22 cellular contexts compared by ENCODE assay signal in the genomic region with DNA sequence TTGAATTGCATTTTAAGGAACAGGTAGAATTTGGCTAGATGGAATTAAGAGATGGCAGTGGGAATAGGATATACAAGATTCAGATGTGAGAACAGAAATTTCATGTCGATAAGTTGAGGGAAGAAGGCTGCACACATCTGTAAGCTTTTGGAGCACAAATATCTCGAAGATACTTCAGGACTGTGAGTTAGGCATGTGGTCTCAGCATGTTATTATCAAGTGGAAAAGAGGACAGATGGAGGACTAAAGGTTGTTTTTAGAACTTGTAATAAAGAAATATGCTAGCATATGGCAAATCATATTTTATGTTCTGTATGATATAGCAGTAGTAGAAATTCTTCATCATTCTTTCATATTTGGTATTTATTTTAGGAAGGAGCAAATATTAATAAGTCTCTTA.
DNase-seq lines count a peak whose midpoint lies in the region; ATAC-seq, FAIRE-seq and TF ChIP-seq lines count a peak whose summit lies in the region.
"Had no signal": no experiment of that assay in that cellular context is flagged by ENCODE, and none has a peak within 500 bp of the region (broad histone marks: within the 10 kb centered on the region; RNA-seq: fewer than 3 reads in every experiment).

No MANE protein-coding gene starts in this region.

- peaks cover 67% of the 10 kb centered on the region for H3K36me3 ChIP-seq in left ventricle myocardium inferior
- H3K36me3 ChIP-seq in heart right ventricle: peaks cover 0 to 96% (median 15%) of the 10 kb centered on the region in 9 donors
- H3K36me3 ChIP-seq in mucosa of descending colon (ENCODE audit: low read depth): no peaks in the 10 kb centered on the region
- peaks cover 2 to 4% of the 10 kb centered on the region in 2 donors for H3K36me3 ChIP-seq in small intestine (ENCODE audit: control insufficient read depth in 2 of 2, insufficient read depth in 2 of 2, low read length in 2 of 2)

- H3K4me3 ChIP-seq in left ventricle myocardium inferior (no peak overlapping the region), heart right ventricle (no peak overlapping the region), mucosa of descending colon (no peak overlapping the region), small intestine (ENCODE audit: low read depth in 1 of 2, low read length in 2 of 2) (no peak overlapping the region)
- H3K4me3 ChIP-seq: GM12878, K562, PC-9, SK-N-MC had no signal

- DNase-seq in left ventricle myocardium inferior (no peak), heart right ventricle (no peak), T-helper 17 cell (no peak), mucosa of descending colon (no peak), small intestine (peak; percentile 16), mesenteric fat pad (ENCODE audit: low spot score) (no peak)
- no peak for DNase-seq in stimulated activated effector memory CD8-positive, alpha-beta T cell treated with anti-CD3 and anti-CD28 coated beads, Interleukin-12 subunit alpha, Interleukin-12 subunit beta, amount 100 ng/mL, for 72 hours (ENCODE audit: low spot score in 2 of 2)
- no peak for DNase-seq in effector memory CD8-positive, alpha-beta T cell
- DNase-seq: CD4-positive, CD25-positive, alpha-beta regulatory T cell; DMS79 treated with DMSO at 0.1 percent for 48 hours; H7; NCI-H1092 treated with DMSO at 0.1 percent for 48 hours; NCI-H146; NCI-H2081; PC-9; RPMI8226; SHP77 treated with DMSO at 0.1 percent for 48 hours had no signal

- no peak for TF ChIP-seq CTCF in left ventricle myocardium inferior (IDR thresholded peaks at IDR 0.05; ENCODE audit: borderline replicate concordance)
- TF ChIP-seq CTCF in heart right ventricle (IDR thresholded peaks at IDR 0.05): no peak
- TF ChIP-seq CTCF in mucosa of descending colon (IDR thresholded peaks at IDR 0.05): no peak

- no peaks in the 10 kb centered on the region for H3K27me3 Mint-ChIP-seq in T-helper 17 cell
- no peaks in the 10 kb centered on the region for H3K27me3 Mint-ChIP-seq in effector memory CD8-positive, alpha-beta T cell
- H3K27me3 Mint-ChIP-seq: CD4-positive, CD25-positive, alpha-beta regulatory T cell had no signal

- H3K9me3 Mint-ChIP-seq in stimulated activated effector memory CD8-positive, alpha-beta T cell treated with anti-CD3 and anti-CD28 coated beads, Interleukin-12 subunit alpha, Interleukin-12 subunit beta, amount 100 ng/mL, for 72 hours: no peaks in the 10 kb centered on the region
- H3K9me3 Mint-ChIP-seq in effector memory CD8-positive, alpha-beta T cell: no peaks in the 10 kb centered on the region
- H3K9me3 Mint-ChIP-seq: CD4-positive, CD25-positive, alpha-beta regulatory T cell had no signal

- H3K27ac ChIP-seq in left ventricle myocardium inferior (replicated peaks) (peak overlapping the region; percentile 20), heart right ventricle (peak overlapping the region in 3 of 10 donors; percentile 9 to 37 (median 10)), small intestine (ENCODE audit: low read depth in 1 of 2, low read length in 1 of 2) (no peak overlapping the region)
- H3K27ac ChIP-seq: HL-60, PC-9, SK-N-MC had no signal

- H3K4me1 Mint-ChIP-seq in T-helper 17 cell: peaks cover 2% of the 10 kb centered on the region
- no peaks in the 10 kb centered on the region for H3K4me1 Mint-ChIP-seq in stimulated activated effector memory CD8-positive, alpha-beta T cell treated with anti-CD3 and anti-CD28 coated beads, Interleukin-12 subunit alpha, Interleukin-12 subunit beta, amount 100 ng/mL, for 72 hours
- H3K4me1 Mint-ChIP-seq in effector memory CD8-positive, alpha-beta T cell (ENCODE audit: low read depth in 2 of 2): no peaks in the 10 kb centered on the region
- H3K4me1 Mint-ChIP-seq: CD4-positive, CD25-positive, alpha-beta regulatory T cell had no signal

- H3K9me3 ChIP-seq in left ventricle myocardium inferior (replicated peaks): no peaks in the 10 kb centered on the region
- H3K9me3 ChIP-seq in heart right ventricle: no peaks in the 10 kb centered on the region
- no peaks in the 10 kb centered on the region for H3K9me3 ChIP-seq in T-helper 17 cell (ENCODE audit: control insufficient read depth, low read length, poor library complexity, severe bottlenecking)
- no peaks in the 10 kb centered on the region for H3K9me3 ChIP-seq in mucosa of descending colon
- no peaks in the 10 kb centered on the region for H3K9me3 ChIP-seq in small intestine (ENCODE audit: control insufficient read depth, low read depth)

- intact Hi-C loops in left ventricle myocardium inferior (cut with micrococcal nuclease) (no loop called here), heart right ventricle (cut with DNase I) (loop anchor here in 1 of 10 donors (10.0 kb wide), 1 partner anchor 57 kb away; a partner anchor contains a TSS), mucosa of descending colon (cut with DNase I, micrococcal nuclease) (no loop called here)

- ATAC-seq in heart right ventricle (no peak), T-helper 17 cell (no peak), mucosa of descending colon (peak; percentile 16)
- ATAC-seq in stimulated activated effector memory CD8-positive, alpha-beta T cell treated with anti-CD3 and anti-CD28 coated beads, Interleukin-12 subunit alpha, Interleukin-12 subunit beta, amount 100 ng/mL, for 72 hours: no peak
- ATAC-seq in effector memory CD8-positive, alpha-beta T cell (replicated peaks): no peak
- ATAC-seq: GM12878, HepG2, K562 had no signal

- peaks cover 37% of the 10 kb centered on the region for H3K4me1 ChIP-seq in left ventricle myocardium inferior
- H3K4me1 ChIP-seq in heart right ventricle: peaks cover 0 to 31% (median 13%) of the 10 kb centered on the region in 9 donors
- H3K4me1 ChIP-seq in mucosa of descending colon (ENCODE audit: low read depth): peaks cover 10% of the 10 kb centered on the region
- no peaks in the 10 kb centered on the region for H3K4me1 ChIP-seq in small intestine (ENCODE audit: control insufficient read depth in 2 of 2, insufficient read depth in 1 of 2, low read depth in 1 of 2, low read length in 1 of 2)

- H3K36me3 Mint-ChIP-seq in T-helper 17 cell (ENCODE audit: low read depth): peaks cover 6% of the 10 kb centered on the region
- H3K36me3 Mint-ChIP-seq in stimulated activated effector memory CD8-positive, alpha-beta T cell treated with anti-CD3 and anti-CD28 coated beads, Interleukin-12 subunit alpha, Interleukin-12 subunit beta, amount 100 ng/mL, for 72 hours: peaks cover 17% of the 10 kb centered on the region
- peaks cover 23% of the 10 kb centered on the region for H3K36me3 Mint-ChIP-seq in effector memory CD8-positive, alpha-beta T cell (ENCODE audit: insufficient read depth)

- no peak overlapping the region for H3K4me3 Mint-ChIP-seq in T-helper 17 cell
- no peak overlapping the region for H3K4me3 Mint-ChIP-seq in stimulated activated effector memory CD8-positive, alpha-beta T cell treated with anti-CD3 and anti-CD28 coated beads, Interleukin-12 subunit alpha, Interleukin-12 subunit beta, amount 100 ng/mL, for 72 hours
- H3K4me3 Mint-ChIP-seq in effector memory CD8-positive, alpha-beta T cell: no peak overlapping the region
- H3K4me3 Mint-ChIP-seq: CD4-positive, CD25-positive, alpha-beta regulatory T cell had no signal

- 54 to 64% methylated on average over 2 of the region's 2 CpGs for WGBS in heart right ventricle, 2 donors
- 17 to 63% (median 35%) methylated on average over 2 of the region's 2 CpGs for WGBS in small intestine, 3 donors

- FAIRE-seq in small intestine (lab: Jason Lieb, UNC): no peak
- FAIRE-seq: HepG2, K562 had no signal

- H3K27me3 ChIP-seq in left ventricle myocardium inferior (ENCODE audit: low read depth) (no peaks in the 10 kb centered on the region), heart right ventricle (no peaks in the 10 kb centered on the region), small intestine (ENCODE audit: control insufficient read depth in 2 of 2, insufficient read depth in 2 of 2, low read length in 2 of 2) (no peaks in the 10 kb centered on the region)

- H3K27ac Mint-ChIP-seq in T-helper 17 cell: peak overlapping the region; percentile 27
- no peak overlapping the region for H3K27ac Mint-ChIP-seq in stimulated activated effector memory CD8-positive, alpha-beta T cell treated with anti-CD3 and anti-CD28 coated beads, Interleukin-12 subunit alpha, Interleukin-12 subunit beta, amount 100 ng/mL, for 72 hours
- H3K27ac Mint-ChIP-seq in effector memory CD8-positive, alpha-beta T cell: no peak overlapping the region
- H3K27ac Mint-ChIP-seq: CD4-positive, CD25-positive, alpha-beta regulatory T cell had no signal
